ENCODE assay signal across 26 cellular contexts in genomic region chr4:27629532-27630225, GRCh38.
A peak's percentile ranks its signal among the peaks of the same experiment; 100 is the strongest.
DNase-seq lines count a peak whose midpoint lies in the region; ATAC-seq, FAIRE-seq and TF ChIP-seq lines count a peak whose summit lies in the region.
"Had no signal": no experiment of that assay in that cellular context is flagged by ENCODE, and none has a peak within 500 bp of the region (broad histone marks: within the 10 kb centered on the region; RNA-seq: fewer than 3 reads in every experiment).

No MANE protein-coding gene starts in this region.

- no peaks in the 10 kb centered on the region for H3K9me3 Mint-ChIP-seq in MCF 10A (ENCODE audit: unreplicated experiment)

- no peaks in the 10 kb centered on the region for H3K27me3 Mint-ChIP-seq in MCF 10A (ENCODE audit: insufficient read depth, unreplicated experiment)
- H3K27me3 Mint-ChIP-seq: CD4-positive, alpha-beta memory T cell; CD4-positive, CD25-positive, alpha-beta regulatory T cell had no signal

- no peak overlapping the region for H3K4me3 ChIP-seq in mammary epithelial cell (replicated peaks in 1 of 3; ENCODE audit: insufficient read depth in 1 of 3, low read depth in 2 of 3, low read length in 3 of 3)
- H3K4me3 ChIP-seq in H1 (ENCODE audit: extremely low read depth in 1 of 4, insufficient read depth in 2 of 4, low read depth in 3 of 4, low read length in 4 of 4) = no peak overlapping the region
- H3K4me3 ChIP-seq in lower lobe of right lung = no peak overlapping the region
- H3K4me3 ChIP-seq in upper lobe of right lung = peak overlapping the region; percentile 1
- no peak overlapping the region for H3K4me3 ChIP-seq in tibial artery
- H3K4me3 ChIP-seq: BLaER1, GM12878 had no signal

- H3K27me3 ChIP-seq in mammary epithelial cell (ENCODE audit: insufficient read depth, low read length) (no peaks in the 10 kb centered on the region), H1 (replicated peaks in 1 of 4; ENCODE audit: control insufficient read depth in 3 of 4, extremely low read depth in 1 of 4, insufficient read depth in 3 of 4, low read length in 3 of 4) (no peaks in the 10 kb centered on the region), lower lobe of right lung (ENCODE audit: low read depth) (no peaks in the 10 kb centered on the region), upper lobe of right lung (no peaks in the 10 kb centered on the region), tibial artery (no peaks in the 10 kb centered on the region)
- H3K27me3 ChIP-seq: BE2C, BLaER1 had no signal

- no peak overlapping the region for H2BK20ac ChIP-seq in H1 (ENCODE audit: low read length)

- DNase-seq in mammary epithelial cell (no peak), MCF 10A (ENCODE audit: unreplicated experiment) (no peak), H1 (ENCODE audit: low read depth in 1 of 2, low spot score in 2 of 2) (no peak), lower lobe of right lung (no peak), upper lobe of right lung (no peak), GM03348 (ENCODE audit: low spot score) (no peak), tibial artery (no peak)
- DNase-seq: 8988T; ACHN; BE2C; C1 segment of cervical spinal cord; Caco-2; Calu3; CD4-positive, alpha-beta memory T cell; CD4-positive, CD25-positive, alpha-beta regulatory T cell; DMS79 treated with DMSO at 0.1 percent for 48 hours; GF-D8 had no signal

- in situ Hi-C loops in mammary epithelial cell (cut with MboI; ENCODE audit: low sequenced_read_pairs in 2 of 2) = no loop called here

- BruUV-seq in mammary epithelial cell (replicated peaks; lab: Mats Ljungman, UMichigan) (no TSS peak), MCF 10A (replicated peaks; lab: Mats Ljungman, UMichigan) (no TSS peak)

- CTCF ChIA-PET in mammary epithelial cell (lab: Charles Lee; ENCODE audit: low non-redundant PET) (no interaction called here), MCF 10A (lab: Yijun Ruan, JAX) (interaction anchor here (0.7 to 1.0 kb wide), 2 partner anchors 185 to 453 kb away, joined by 3 read pairs; no protein-coding TSS in a partner anchor), H1 (lab: Charles Lee; ENCODE audit: partially characterized antibody) (no interaction called here)

- H3K23ac ChIP-seq in H1 (ENCODE audit: insufficient read length) = no peak overlapping the region

- no peaks in the 10 kb centered on the region for H3K23me2 ChIP-seq in H1 (ENCODE audit: low read depth, low read length)

- no peak overlapping the region for H3K4me3 Mint-ChIP-seq in MCF 10A (ENCODE audit: unreplicated experiment)
- H3K4me3 Mint-ChIP-seq: CD14-positive monocyte; CD4-positive, alpha-beta memory T cell; CD4-positive, CD25-positive, alpha-beta regulatory T cell had no signal

- TF ChIP-seq RAD21 in H1 (IDR thresholded peaks at IDR 0.05 in 1 of 2, conservative IDR thresholded peaks at IDR 0.05 in 1 of 2; ENCODE audit: low read depth in 2 of 2, low read length in 2 of 2) = no peak

- H2BK15ac ChIP-seq in H1 (ENCODE audit: low read length) = no peak overlapping the region

- intact Hi-C loops in mammary epithelial cell (cut with micrococcal nuclease) (no loop called here), MCF 10A (cut with micrococcal nuclease) (loop anchor here (5.0 to 10.0 kb wide), 2 partner anchors 452 to 585 kb away; no protein-coding TSS in a partner anchor), lower lobe of right lung (cut with DNase I) (no loop called here), upper lobe of right lung (cut with DNase I) (no loop called here), tibial artery (cut with DNase I; ENCODE audit: low total_unique reads) (no loop called here)

- H3K27ac Mint-ChIP-seq in MCF 10A (ENCODE audit: low read depth, unreplicated experiment) = no peak overlapping the region
- H3K27ac Mint-ChIP-seq: CD4-positive, alpha-beta memory T cell; CD4-positive, CD25-positive, alpha-beta regulatory T cell had no signal

- no peak overlapping the region for H2BK12ac ChIP-seq in H1 (ENCODE audit: low read depth, low read length)

- no peaks in the 10 kb centered on the region for H4K20me1 ChIP-seq in mammary epithelial cell (ENCODE audit: insufficient read depth, low read length)
- H4K20me1 ChIP-seq in H1 (replicated peaks in 1 of 2; ENCODE audit: control insufficient read depth in 1 of 2, insufficient read depth in 2 of 2, low read length in 2 of 2) = no peaks in the 10 kb centered on the region
- H4K20me1 ChIP-seq: BLaER1 had no signal

- FAIRE-seq in H1 (lab: Jason Lieb, UNC) = no peak
- FAIRE-seq: A204.1, D721Med, G401.6, GM12878, GM12892, GM18507 had no signal

- ATAC-seq in lower lobe of right lung (peak; percentile 69 to 90), upper lobe of right lung (peak; percentile 26), HG03175 (IDR thresholded peaks at IDR 0.05; ENCODE audit: unreplicated experiment) (no peak)
- ATAC-seq: GM12878 had no signal

- H3K18ac ChIP-seq in H1 (ENCODE audit: extremely low read depth, low read length) = no peak overlapping the region

- H4K91ac ChIP-seq in H1 (replicated peaks; ENCODE audit: insufficient read length, low read length) = no peak overlapping the region

- WGBS in mammary epithelial cell (ENCODE audit: low coverage, missing lambda C conversion rate) = 69% methylated on average over 7 of the region's 7 CpGs
- 85% methylated on average over 7 of the region's 7 CpGs; no CpG with 5 or more reads in 1 of the 2 experiments for WGBS in H1 (ENCODE audit: extremely low coverage in 1 of 2, insufficient coverage in 1 of 2, insufficient read length in 1 of 2, insufficient replicate concordance in 2 of 2, low coverage in 1 of 2, low lambda C conversion rate in 2 of 2, missing lambda C conversion rate in 1 of 2), 2 experiments

- no peak overlapping the region for H2BK5ac ChIP-seq in H1 (ENCODE audit: low read depth, low read length)

- no peak overlapping the region for H3K4me2 ChIP-seq in mammary epithelial cell (ENCODE audit: insufficient read depth, low read depth, low read length)
- no peak overlapping the region for H3K4me2 ChIP-seq in H1 (ENCODE audit: insufficient read depth in 1 of 2, low read depth in 2 of 2, low read length in 2 of 2)
- H3K4me2 ChIP-seq: BLaER1 had no signal

- H3K14ac ChIP-seq in H1 (ENCODE audit: insufficient read length) = no peak overlapping the region

- no peaks in the 10 kb centered on the region for H3K4me1 ChIP-seq in mammary epithelial cell (ENCODE audit: insufficient read depth, low read length)
- H3K4me1 ChIP-seq in H1 (replicated peaks in 1 of 4; ENCODE audit: control insufficient read depth in 3 of 4, insufficient read depth in 4 of 4, low read length in 3 of 4) = no peaks in the 10 kb centered on the region
- H3K4me1 ChIP-seq in lower lobe of right lung = no peaks in the 10 kb centered on the region
- H3K4me1 ChIP-seq in upper lobe of right lung = no peaks in the 10 kb centered on the region
- H3K4me1 ChIP-seq in tibial artery = no peaks in the 10 kb centered on the region
- H3K4me1 ChIP-seq: BE2C, BLaER1, Caco-2 had no signal

- H4K5ac ChIP-seq in H1 (ENCODE audit: insufficient read length, low read depth, low read length) = no peak overlapping the region

- H3K36me3 ChIP-seq in mammary epithelial cell (ENCODE audit: insufficient read depth, low read length) = no peaks in the 10 kb centered on the region
- no peaks in the 10 kb centered on the region for H3K36me3 ChIP-seq in H1 (ENCODE audit: control insufficient read depth in 2 of 4, insufficient read depth in 4 of 4, low read length in 3 of 4)
- H3K36me3 ChIP-seq in lower lobe of right lung = no peaks in the 10 kb centered on the region
- H3K36me3 ChIP-seq in upper lobe of right lung = no peaks in the 10 kb centered on the region
- H3K36me3 ChIP-seq in tibial artery = no peaks in the 10 kb centered on the region
- H3K36me3 ChIP-seq: BE2C, BLaER1 had no signal

- H3K4me1 Mint-ChIP-seq in MCF 10A (ENCODE audit: insufficient read depth, unreplicated experiment) = peaks cover 5% of the 10 kb centered on the region
- H3K4me1 Mint-ChIP-seq: CD14-positive monocyte; CD4-positive, alpha-beta memory T cell; CD4-positive, CD25-positive, alpha-beta regulatory T cell had no signal

- dilution Hi-C loops in mammary epithelial cell (cut with HindIII; ENCODE audit: low sequenced_read_pairs) = no loop called here

- POLR2A ChIA-PET in MCF 10A (lab: Yijun Ruan, JAX) = interaction anchor here (0.6 kb wide), 1 partner anchor 81 kb away, joined by 3 read pairs; no protein-coding TSS in a partner anchor
- POLR2A ChIA-PET in H1 (lab: Charles Lee; ENCODE audit: partially characterized antibody) = no interaction called here

- TF ChIP-seq POLR2A in H1 (IDR thresholded peaks at IDR 0.05; ENCODE audit: control extremely low read depth in 1 of 2, low read depth in 2 of 2, low read length in 2 of 2) = no peak

- no peaks in the 10 kb centered on the region for H3K36me3 Mint-ChIP-seq in MCF 10A (ENCODE audit: insufficient read depth, unreplicated experiment)
- H3K36me3 Mint-ChIP-seq: CD14-positive monocyte; CD4-positive, alpha-beta memory T cell; CD4-positive, CD25-positive, alpha-beta regulatory T cell had no signal

- no peak for TF ChIP-seq CTCF in mammary epithelial cell (conservative IDR thresholded peaks at IDR 0.05 in 1 of 2, IDR thresholded peaks at IDR 0.05 in 1 of 2; ENCODE audit: extremely low read depth in 1 of 2, insufficient read depth in 1 of 2, low read depth in 1 of 2, low read length in 2 of 2)
- TF ChIP-seq CTCF in MCF 10A (IDR thresholded peaks at IDR 0.05; ENCODE audit: unreplicated experiment) = no peak
- TF ChIP-seq CTCF in H1 (IDR thresholded peaks at IDR 0.05; ENCODE audit: control extremely low read depth in 1 of 3, insufficient read depth in 1 of 3, low read depth in 1 of 3, low read length in 3 of 3) = no peak
- no peak for TF ChIP-seq CTCF in lower lobe of right lung (IDR thresholded peaks at IDR 0.05)
- no peak for TF ChIP-seq CTCF in upper lobe of right lung (IDR thresholded peaks at IDR 0.05)
- no peak for TF ChIP-seq CTCF in tibial artery (IDR thresholded peaks at IDR 0.05)

- H3K79me1 ChIP-seq in H1 (ENCODE audit: low read depth, low read length) = no peaks in the 10 kb centered on the region

- H2AFZ ChIP-seq in mammary epithelial cell (ENCODE audit: low read depth, low read length) (peak overlapping the region; percentile 24), H1 (ENCODE audit: low read length) (peak overlapping the region; percentile 86)

- H4K8ac ChIP-seq in H1 (ENCODE audit: extremely low read depth, insufficient read depth, low read length) = no peak overlapping the region

- H3K27ac ChIP-seq in mammary epithelial cell (ENCODE audit: insufficient read depth, low read depth, low read length) (no peak overlapping the region), H1 (ENCODE audit: low read depth, low read length) (no peak overlapping the region), lower lobe of right lung (no peak overlapping the region), upper lobe of right lung (no peak overlapping the region), tibial artery (no peak overlapping the region)
- H3K27ac ChIP-seq: BLaER1 had no signal

- no peak overlapping the region for H2BK120ac ChIP-seq in H1 (replicated peaks; ENCODE audit: low read depth, low read length)

- no peak overlapping the region for H3K56ac ChIP-seq in H1 (replicated peaks; ENCODE audit: insufficient read length, low read depth, low read length)

- no peak overlapping the region for H3K9ac ChIP-seq in mammary epithelial cell (ENCODE audit: insufficient read depth, low read length)
- H3K9ac ChIP-seq in H1 (replicated peaks in 1 of 4; ENCODE audit: extremely low read depth in 1 of 4, low read depth in 3 of 4, low read length in 3 of 4) = no peak overlapping the region
- H3K9ac ChIP-seq: BLaER1 had no signal

- no peak for TF ChIP-seq EP300 in H1 (IDR thresholded peaks at IDR 0.05; ENCODE audit: borderline replicate concordance in 1 of 2, low read depth in 2 of 2, low read length in 2 of 2)

- no peak overlapping the region for H2AK5ac ChIP-seq in H1 (ENCODE audit: low read depth, low read length)

- no peak overlapping the region for H3K4ac ChIP-seq in H1 (replicated peaks; ENCODE audit: insufficient read length, low read depth, low read length)

- no peaks in the 10 kb centered on the region for H3K9me3 ChIP-seq in mammary epithelial cell (replicated peaks; ENCODE audit: insufficient read depth, low read length)
- no peaks in the 10 kb centered on the region for H3K9me3 ChIP-seq in H1 (ENCODE audit: insufficient read depth in 2 of 2, low read depth in 1 of 2, low read length in 1 of 2)
- no peaks in the 10 kb centered on the region for H3K9me3 ChIP-seq in lower lobe of right lung
- no peaks in the 10 kb centered on the region for H3K9me3 ChIP-seq in upper lobe of right lung
- H3K9me3 ChIP-seq in tibial artery = no peaks in the 10 kb centered on the region
- H3K9me3 ChIP-seq: BE2C, BLaER1, Caco-2 had no signal

- H3K79me2 ChIP-seq in mammary epithelial cell (ENCODE audit: insufficient read depth, low read length) (no peaks in the 10 kb centered on the region), H1 (ENCODE audit: control insufficient read depth in 1 of 2, insufficient read depth in 2 of 2, low read length in 2 of 2) (no peaks in the 10 kb centered on the region)
